Comparison of ENCODE assay signal across 8 cellular contexts in genomic region chr10:129963076-129963830, GRCh38. TPM values are rescaled to one million over a fixed set of nuclear protein-coding genes. Genes with fewer than 3 reads are reported as not detected.
DNase-seq lines count a peak whose midpoint lies in the region; ATAC-seq, FAIRE-seq and TF ChIP-seq lines count a peak whose summit lies in the region.

No MANE protein-coding gene starts in this region.

- peaks cover 55% of the 10 kb centered on the region for H3K27me3 Mint-ChIP-seq in T-helper 17 cell

- DNase-seq in T-helper 17 cell (no peak), fibroblast of pulmonary artery (ENCODE audit: low read depth) (peak; percentile 67), posterior vena cava (ENCODE audit: low spot score) (peak; percentile 87), OCI-LY7 (ENCODE audit: low spot score) (no peak), H54 (ENCODE audit: insufficient read length, low spot score) (no peak), COR-L47 (lab: John Stamatoyannopoulos, UW) (no peak)

- H3K4me1 Mint-ChIP-seq in T-helper 17 cell, result peaks cover 9% of the 10 kb centered on the region

- no peaks in the 10 kb centered on the region for H3K36me3 ChIP-seq in OCI-LY7 (ENCODE audit: insufficient read depth, low read length)

- no peaks in the 10 kb centered on the region for H3K9me2 ChIP-seq in OCI-LY7 (ENCODE audit: insufficient read depth, low read length)

- no peak overlapping the region for H2AFZ ChIP-seq in OCI-LY7 (ENCODE audit: low read length)

- no peaks in the 10 kb centered on the region for H3K4me1 ChIP-seq in OCI-LY7 (ENCODE audit: insufficient read depth, low read length, poor library complexity, severe bottlenecking)

- TF ChIP-seq POLR2A in H54 (IDR thresholded peaks at IDR 0.05; ENCODE audit: low read depth, low read length), result no peak

- no peak overlapping the region for H3K27ac Mint-ChIP-seq in T-helper 17 cell

- TF ChIP-seq CTCF in fibroblast of pulmonary artery (IDR thresholded peaks at IDR 0.05; ENCODE audit: low read length, missing control alignments) (no peak), OCI-LY7 (conservative IDR thresholded peaks at IDR 0.05; ENCODE audit: low read length) (no peak)

- H3K9me3 ChIP-seq in T-helper 17 cell (ENCODE audit: control insufficient read depth, low read length, poor library complexity, severe bottlenecking) (peaks cover 3% of the 10 kb centered on the region), OCI-LY7 (ENCODE audit: low read length) (no peaks in the 10 kb centered on the region)

- CTCF ChIA-PET in OCI-LY7 (lab: Charles Lee; ENCODE audit: unreplicated experiment), result no interaction called here

- POLR2A ChIA-PET in OCI-LY7 (lab: Charles Lee), result no interaction called here

- no TSS peak for BruUV-seq in OCI-LY7 (replicated peaks; lab: Mats Ljungman, UMichigan)

- intact Hi-C loops in posterior vena cava (cut with DNase I), result loop anchor here in 1 of 2 donors (10.0 kb wide), 1 partner anchor 498 kb away; the partner anchor contains the start of gene MGMT
- intact Hi-C loops in OCI-LY7 (cut with micrococcal nuclease; ENCODE audit: unreplicated experiment), result no loop called here

- H4K20me1 ChIP-seq in OCI-LY7 (ENCODE audit: insufficient read depth, low read length), result no peaks in the 10 kb centered on the region

- peak overlapping the region; percentile 14; the same call in 1 of the 2 replicates for H3K4me3 ChIP-seq in GM08714 (ENCODE audit: low read length)
- peak overlapping the region; percentile 76 for H3K4me3 ChIP-seq in fibroblast of pulmonary artery (replicated peaks; ENCODE audit: low read depth, low read length)
- H3K4me3 ChIP-seq in OCI-LY7 (ENCODE audit: low read depth, low read length, poor library complexity, severe bottlenecking), result no peak overlapping the region

- no peak overlapping the region for H3K4me2 ChIP-seq in OCI-LY7 (ENCODE audit: low read length)

- peak overlapping the region; percentile 89 for H3K4me3 Mint-ChIP-seq in T-helper 17 cell

- no peak overlapping the region for H3K27ac ChIP-seq in OCI-LY7 (ENCODE audit: low read depth, low read length, poor library complexity, severe bottlenecking)

- ATAC-seq in T-helper 17 cell (no peak), HG02759 (IDR thresholded peaks at IDR 0.05; ENCODE audit: unreplicated experiment) (no peak)

- FAIRE-seq in H54 (lab: Jason Lieb, UNC), result no peak

- no peaks in the 10 kb centered on the region for H3K79me2 ChIP-seq in OCI-LY7 (ENCODE audit: insufficient read depth, low read depth, low read length)

- H3K36me3 Mint-ChIP-seq in T-helper 17 cell (ENCODE audit: low read depth), result no peaks in the 10 kb centered on the region

RNA-seq across cellular contexts. Expression of gene EBF3, which starts 0.8 kb away (rescaled TPM):
- total RNA-seq in T-helper 17 cell (not detected), posterior vena cava (1 to 10 TPM; 8.7 to 9.1 TPM), OCI-LY7 (2022) (not detected in 2 replicates)
- total RNA-seq in OCI-LY7 (2014; rRNA removed; shearing (Covaris generic)), result not detected in 2 replicates

Comparison
In these comparisons a context has a peak if more than half of its experiments do, and no peak if none do; other contexts are left out.
1. DNase-seq: peak in fibroblast of pulmonary artery (single experiment) and posterior vena cava (single experiment); none in T-helper 17 cell (0 of 3), OCI-LY7 (single experiment), H54 (single experiment) and COR-L47 (single experiment).
2. RNA of gene EBF3, which starts 0.8 kb away (total RNA-seq): 8.7 to 9.1 TPM in posterior vena cava; not detected in T-helper 17 cell and not detected in OCI-LY7; every median in the first group is over 4 times any median in the second.